8 cellular contexts compared by ENCODE assay signal in genomic region chr1:19250629-19251304, GRCh38. TPM values are rescaled to one million over a fixed set of nuclear protein-coding genes. Genes with fewer than 3 reads are reported as not detected.
DNase-seq lines count a peak whose midpoint lies in the region; ATAC-seq, FAIRE-seq and TF ChIP-seq lines count a peak whose summit lies in the region.

No MANE protein-coding gene starts in this region.

- peak overlapping the region; percentile 84 for H3K4me2 ChIP-seq in PC-3 (ENCODE audit: low read length)

- H3K9ac ChIP-seq in PC-3 (ENCODE audit: low read length), result peak overlapping the region; percentile 97

- peaks cover 22% of the 10 kb centered on the region for H3K4me1 ChIP-seq in PC-3 (ENCODE audit: insufficient read depth, low read length)
- H3K4me1 ChIP-seq in pancreas, result peaks cover 5 to 21% (median 17%) of the 10 kb centered on the region in 3 donors

- FAIRE-seq in pancreas (lab: Jason Lieb, UNC), result no peak

- intact Hi-C loops in PC-3 (cut with micrococcal nuclease) (no loop called here), pancreas (cut with DNase I) (no loop called here)

- CTCF ChIA-PET in PC-3 (lab: Charles Lee), result no interaction called here

- no peaks in the 10 kb centered on the region for H3K9me3 Mint-ChIP-seq in endothelial cell (ENCODE audit: unreplicated experiment)

- H3K27ac Mint-ChIP-seq in endothelial cell (ENCODE audit: unreplicated experiment), result peak overlapping the region; percentile 83

- H3K9me2 ChIP-seq in PC-3 (replicated peaks; ENCODE audit: low read length), result no peaks in the 10 kb centered on the region

- peaks cover 6% of the 10 kb centered on the region for H3K27me3 Mint-ChIP-seq in endothelial cell (ENCODE audit: unreplicated experiment)

- ATAC-seq in PC-3 (no peak), pancreas (no peak)

- POLR2A ChIA-PET in PC-3 (lab: Charles Lee; ENCODE audit: unreplicated experiment), result no interaction called here

- H3K4me3 ChIP-seq in GM12865 (ENCODE audit: low read depth, low read length) (peak overlapping the region; percentile 85), PC-3 (ENCODE audit: low read length) (peak overlapping the region; percentile 96), pancreas (peak overlapping the region; percentile 68 to 96 (median 86))

- H3K27me3 ChIP-seq in PC-3 (ENCODE audit: low read length), result no peaks in the 10 kb centered on the region
- H3K27me3 ChIP-seq in pancreas, result no peaks in the 10 kb centered on the region

- H3K27ac ChIP-seq in PC-3 (ENCODE audit: low read length) (peak overlapping the region; percentile 85), pancreas (peak overlapping the region; percentile 91 to 99 (median 96))

- H3K9me3 ChIP-seq in PC-3 (ENCODE audit: low read length) (no peaks in the 10 kb centered on the region), pancreas (no peaks in the 10 kb centered on the region)

- H3K36me3 Mint-ChIP-seq in endothelial cell (ENCODE audit: low read depth, unreplicated experiment), result no peaks in the 10 kb centered on the region

- peaks cover 17% of the 10 kb centered on the region for H3K4me1 Mint-ChIP-seq in endothelial cell (ENCODE audit: unreplicated experiment)

- BruUV-seq in PC-3 (replicated peaks; lab: Mats Ljungman, UMichigan), result TSS peak; percentile 81

- H3F3A ChIP-seq in PC-3 (ENCODE audit: low read length, unreplicated experiment), result no peaks in the 10 kb centered on the region

- no peak for TF ChIP-seq CTCF in GM12865 (IDR thresholded peaks at IDR 0.05; ENCODE audit: insufficient read depth, low read depth, low read length, missing control alignments)
- TF ChIP-seq CTCF in PC-3 (conservative IDR thresholded peaks at IDR 0.05; ENCODE audit: low read depth, low read length), result no peak
- no peak for TF ChIP-seq CTCF in endothelial cell (IDR thresholded peaks at IDR 0.05; ENCODE audit: unreplicated experiment)
- TF ChIP-seq CTCF in pancreas (IDR thresholded peaks at IDR 0.05), result no peak

- H4K20me1 ChIP-seq in PC-3 (ENCODE audit: low read length), result peaks cover 29% of the 10 kb centered on the region

- DNase-seq in GM12865 (ENCODE audit: low read depth), result no peak
- DNase-seq in PC-3, result no peak
- no peak for DNase-seq in endothelial cell (ENCODE audit: low spot score)
- no peak for DNase-seq in pancreas
- no peak for DNase-seq in NCI-H2107 treated with DMSO at 0.1 percent for 48 hours (lab: John Stamatoyannopoulos, UW; ENCODE audit: unreplicated experiment)
- no peak for DNase-seq in NCI-H2081 (lab: John Stamatoyannopoulos, UW)
- no peak for DNase-seq in GM19238 (ENCODE audit: insufficient read length, low spot score)
- no peak for DNase-seq in NCI-H2227 treated with DMSO at 0.1 percent for 48 hours (lab: John Stamatoyannopoulos, UW)

- WGBS in pancreas, 2 donors, result 8 to 10% methylated on average over 14 of the region's 14 CpGs

- H3K4me3 Mint-ChIP-seq in endothelial cell (ENCODE audit: unreplicated experiment), result peak overlapping the region; percentile 98

- H3K36me3 ChIP-seq in PC-3 (ENCODE audit: low read depth, low read length), result peaks cover 21% of the 10 kb centered on the region
- no peaks in the 10 kb centered on the region for H3K36me3 ChIP-seq in pancreas

- H3K79me2 ChIP-seq in PC-3 (ENCODE audit: low read length), result peaks cover 99% of the 10 kb centered on the region

- peak overlapping the region; percentile 73 for H2AFZ ChIP-seq in PC-3 (ENCODE audit: low read length)

RNA-seq across cellular contexts. Expression of gene EMC1, which starts 0.6 kb away (rescaled TPM):
- total RNA-seq in PC-3 (2014; rRNA removed) (60.9 and 78.0 TPM in 2 replicates), endothelial cell (ENCODE audit: unreplicated experiment) (50.5 TPM), pancreas (10 to 100 TPM in 5 of 6 donors, 1 to 10 TPM in 1; 9.9 to 21.0 (median 15.8) TPM)
- polyA plus RNA-seq in pancreas, result 1 to 10 TPM; 9.2 to 9.4 TPM

RNA-seq across cellular contexts. Expression of gene MRTO4, which starts 0.8 kb away (rescaled TPM):
- total RNA-seq in PC-3 (2014; rRNA removed) (114 and 117 TPM in 2 replicates), endothelial cell (ENCODE audit: unreplicated experiment) (22.4 TPM), pancreas (10 to 100 TPM; 12.2 to 31.0 (median 13.9) TPM)
- polyA plus RNA-seq in pancreas, result 10 to 100 TPM; 32.3 to 40.9 TPM

RNA-seq across cellular contexts. Expression of gene AKR7A3, which starts 37.8 kb away (rescaled TPM):
- total RNA-seq in PC-3 (2014; rRNA removed), result 0.40 and 1.2 TPM in 2 replicates
- 1.1 TPM for total RNA-seq in endothelial cell (ENCODE audit: unreplicated experiment)
- 100 to 1,000 TPM in 4 of 6 donors, 10 to 100 TPM in 2; 34.8 to 328 (median 266) TPM for total RNA-seq in pancreas
- 100 to 1,000 TPM in 1 of 2 donors, 1 to 10 TPM in 1; 3.0 to 209 TPM for polyA plus RNA-seq in pancreas

RNA-seq across cellular contexts. Expression of gene UBR4, which starts 40.7 kb away (rescaled TPM):
- total RNA-seq in PC-3 (2014; rRNA removed), result 141 and 224 TPM in 2 replicates
- 223 TPM for total RNA-seq in endothelial cell (ENCODE audit: unreplicated experiment)
- 10 to 100 TPM; 45.3 to 69.6 (median 62.9) TPM for total RNA-seq in pancreas
- polyA plus RNA-seq in pancreas, result 100 to 1,000 TPM in 1 of 2 donors, 10 to 100 TPM in 1; 98.4 to 140 TPM

Comparison
In these comparisons a context has a peak if more than half of its experiments do, and no peak if none do; other contexts are left out.
1. RNA of gene AKR7A3, which starts 37.8 kb away (total RNA-seq): 34.8 to 328 TPM in pancreas; 1.1 TPM in endothelial cell (single experiment) and 0.40 to 1.2 TPM in PC-3; every median in the first group is over 10 times any median in the second.
2. Peak in every context shown above with its lines, with median percentiles within 50 percentile points of each other: H3K4me3 ChIP-seq.